Comparison of ENCODE assay signal across 8 cellular contexts in genomic region chr3:50567386-50568182, GRCh38. TPM values are rescaled to one million over a fixed set of nuclear protein-coding genes. Genes with fewer than 3 reads are reported as not detected.
DNase-seq lines count a peak whose midpoint lies in the region; ATAC-seq and TF ChIP-seq lines count a peak whose summit lies in the region.

Gene C3orf18 (minus strand): TSS chr3:50567747. CDS start chr3:50565699, 2,048 bp downstream.

- TF ChIP-seq CTCF in GM06990 (IDR thresholded peaks at IDR 0.05; ENCODE audit: insufficient read depth, low read length, poor library complexity, severe bottlenecking) (no peak), HFFc6 (IDR thresholded peaks at IDR 0.05) (peak; percentile 8; the same call in 1 of the 2 replicates)

- H3K4me3 Mint-ChIP-seq in HFFc6: peak within 1 kb of the TSS; percentile 98

- WGBS in aorta, 2 donors: 2% methylated on average over 53 to 54 of the region's 54 CpGs

- H3K27ac Mint-ChIP-seq in HFFc6: peak within 1 kb of the TSS; percentile 95

- peak; percentile 95 for DNase-seq in GM06990 (ENCODE audit: extremely low read depth, insufficient read length)
- DNase-seq in HFFc6: peak; percentile 85
- DNase-seq in NCI-H1092 treated with DMSO at 0.1 percent for 48 hours (lab: John Stamatoyannopoulos, UW): peak; percentile 74
- DNase-seq in T-helper 22 cell (ENCODE audit: low read depth): peak; percentile 91
- DNase-seq in astrocyte of the hippocampus (ENCODE audit: low read depth, low spot score): peak; percentile 95
- DNase-seq in hippocampal formation (lab: John Stamatoyannopoulos, UW): peak; percentile 87 to 90
- peak; percentile 62 for DNase-seq in renal cortical epithelial cell (ENCODE audit: low read depth)
- DNase-seq in aorta: peak; percentile 97

- H3K36me3 ChIP-seq in GM06990 (ENCODE audit: control insufficient read depth, insufficient read depth, low read length) (no peaks in the 10 kb centered on the region), aorta (ENCODE audit: control insufficient read depth in 1 of 2, insufficient read depth in 2 of 2, low read length in 1 of 2) (no peaks in the 10 kb centered on the region)

- H3K36me3 Mint-ChIP-seq in HFFc6 (ENCODE audit: low read depth): 0 out of 2 replicates have a peak, but pooled peaks cover 6% of the 10 kb centered on the region

- no peaks in the 10 kb centered on the region for H3K9me3 Mint-ChIP-seq in HFFc6

- H3K27me3 Mint-ChIP-seq in HFFc6 (ENCODE audit: insufficient read depth): peaks cover 8% of the 10 kb centered on the region

- no peaks in the 10 kb centered on the region for H3K27me3 ChIP-seq in GM06990 (replicated peaks; ENCODE audit: control insufficient read depth, insufficient read depth, low read length)
- H3K27me3 ChIP-seq in aorta (ENCODE audit: control insufficient read depth in 1 of 2, insufficient read depth in 2 of 2, low read length in 1 of 2): no peaks in the 10 kb centered on the region

- H3K4me3 ChIP-seq in GM06990 (replicated peaks; ENCODE audit: low read depth, low read length): peak within 1 kb of the TSS; percentile 97
- H3K4me3 ChIP-seq in aorta (ENCODE audit: low read length in 2 of 2): peak within 1 kb of the TSS; percentile 36 to 62

- intact Hi-C loops in aorta (cut with DNase I): no loop called here

- H3K27ac ChIP-seq in aorta (ENCODE audit: low read depth in 1 of 2, low read length in 2 of 2): peak within 1 kb of the TSS in 1 of 2 donors; percentile 41

- H3K4me1 ChIP-seq in aorta (ENCODE audit: control insufficient read depth in 1 of 2, insufficient read depth in 2 of 2, low read length in 2 of 2): no peaks in the 10 kb centered on the region

- ATAC-seq in aorta (ENCODE audit: low FRiP score): peak; percentile 89

- H3K9me3 ChIP-seq in aorta (ENCODE audit: control insufficient read depth, low read length): no peaks in the 10 kb centered on the region

- H3K4me1 Mint-ChIP-seq in HFFc6 (ENCODE audit: low read depth): peaks cover 51% of the 10 kb centered on the region

RNA-seq across cellular contexts. Expression of gene C3orf18, which starts in this region (rescaled TPM):
- 10 to 100 TPM; 12.9 to 15.5 (median 14.2) TPM for total RNA-seq in HFFc6 (2021; fragmentation: NEBNext Ultra II Directional; extraction: Animal tissue kit (Norgen Biotek cat#: 25700))
- 7.3 and 11.1 TPM in 2 replicates for total RNA-seq in renal cortical epithelial cell
- total RNA-seq in aorta: 10 to 100 TPM in 1 of 2 donors, 1 to 10 TPM in 1; 8.8 to 15.9 TPM
- 10 to 100 TPM; 16.4 to 18.0 TPM for polyA plus RNA-seq in aorta
